ENCODE assay signal across 14 cellular contexts in genomic region chr2:41741951-41742563, GRCh38.
DNase-seq lines count a peak whose midpoint lies in the region; ATAC-seq, FAIRE-seq and TF ChIP-seq lines count a peak whose summit lies in the region.
"Had no signal": no experiment of that assay in that cellular context is flagged by ENCODE, and none has a peak within 500 bp of the region (broad histone marks: within the 10 kb centered on the region; RNA-seq: fewer than 3 reads in every experiment).

No MANE protein-coding gene starts in this region.

- H3K27me3 ChIP-seq in esophagus muscularis mucosa: no peaks in the 10 kb centered on the region
- no peaks in the 10 kb centered on the region for H3K27me3 ChIP-seq in HAP-1 (ENCODE audit: low read depth)
- H3K27me3 ChIP-seq: esophagus squamous epithelium had no signal

- H3K27ac ChIP-seq in esophagus muscularis mucosa (replicated peaks in 1 of 4): no peak overlapping the region
- H3K27ac ChIP-seq: esophagus squamous epithelium had no signal

- peak; percentile 100 for ATAC-seq in HG02981 (IDR thresholded peaks at IDR 0.05; ENCODE audit: unreplicated experiment)
- ATAC-seq: naive thymus-derived CD8-positive, alpha-beta T cell had no signal

- H3K36me3 ChIP-seq in esophagus muscularis mucosa: no peaks in the 10 kb centered on the region
- H3K36me3 ChIP-seq in HAP-1 (replicated peaks): no peaks in the 10 kb centered on the region
- H3K36me3 ChIP-seq: esophagus squamous epithelium had no signal

- TF ChIP-seq CTCF in GM20000 (IDR thresholded peaks at IDR 0.05; ENCODE audit: extremely low read depth, missing control alignments) (no peak), esophagus muscularis mucosa (IDR thresholded peaks at IDR 0.05) (no peak)

- H3K4me3 ChIP-seq in esophagus muscularis mucosa (no peak overlapping the region), HAP-1 (no peak overlapping the region)
- H3K4me3 ChIP-seq: esophagus squamous epithelium had no signal

- intact Hi-C loops in esophagus muscularis mucosa (cut with DNase I): no loop called here

- in situ Hi-C loops in HAP-1 (cut with MboI; ENCODE audit: low sequenced_read_pairs): no loop called here

- H3K9me3 ChIP-seq in esophagus muscularis mucosa: no peaks in the 10 kb centered on the region
- H3K9me3 ChIP-seq in HAP-1: no peaks in the 10 kb centered on the region
- H3K9me3 ChIP-seq: esophagus squamous epithelium had no signal

- TF ChIP-seq POLR2A in esophagus muscularis mucosa (IDR thresholded peaks at IDR 0.05; ENCODE audit: low read depth): no peak

- no peak for TF ChIP-seq EP300 in esophagus muscularis mucosa (IDR thresholded peaks at IDR 0.05)

- DNase-seq in GM18507 (ENCODE audit: extremely low spot score, insufficient read length, low read depth): no peak
- peak; percentile 14 for DNase-seq in GM20000 (ENCODE audit: low spot score)
- peak; percentile 88 for DNase-seq in NCI-H526 treated with DMSO at 0.1 percent for 48 hours (lab: John Stamatoyannopoulos, UW)
- DNase-seq in activated CD8-positive, alpha-beta memory T cell treated with anti-CD3 and anti-CD28 coated beads for 24 hours: no peak
- no peak for DNase-seq in GOT3 (lab: John Stamatoyannopoulos, UW)
- DNase-seq in esophagus muscularis mucosa (ENCODE audit: extremely low spot score): no peak
- DNase-seq in HAP-1 (ENCODE audit: low spot score in 2 of 2): no peak
- DNase-seq: activated T-cell treated with anti-CD3 and anti-CD28 coated beads, Interleukin-2, amount 50 U/mL, for 48 hours; esophagus squamous epithelium; naive thymus-derived CD8-positive, alpha-beta T cell; NCI-H446 treated with DMSO at 0.1 percent for 48 hours; T-helper 1 cell had no signal

- no peaks in the 10 kb centered on the region for H3K4me1 ChIP-seq in esophagus muscularis mucosa
- H3K4me1 ChIP-seq in HAP-1: no peaks in the 10 kb centered on the region
- H3K4me1 ChIP-seq: esophagus squamous epithelium had no signal

- 71% methylated on average over 1 of the region's 1 CpG for WGBS in esophagus muscularis mucosa

- peak; percentile 87 for FAIRE-seq in GM18507 (lab: Jason Lieb, UNC)
- FAIRE-seq: bronchial epithelial cell had no signal

Comparison
In these comparisons a context has a peak if more than half of its experiments do, and no peak if none do; other contexts are left out.
1. DNase-seq: peak in GM20000 (single experiment) and NCI-H526 treated with DMSO at 0.1 percent for 48 hours (single experiment); none in GM18507 (single experiment), activated CD8-positive, alpha-beta memory T cell treated with anti-CD3 and anti-CD28 coated beads for 24 hours (single experiment), GOT3 (single experiment), esophagus muscularis mucosa (single experiment) and HAP-1 (0 of 2).